ENCODE assay signal across 14 cellular contexts in genomic region chr22:48951836-48952235, GRCh38.
"Had no signal": no experiment of that assay in that cellular context is flagged by ENCODE, and none has a peak within 500 bp of the region (broad histone marks: within the 10 kb centered on the region; RNA-seq: fewer than 3 reads in every experiment).

No MANE protein-coding gene starts in this region.

- H3K4me2 ChIP-seq: hepatocyte, SK-N-SH had no signal

- H3K36me3 ChIP-seq: left ventricle myocardium inferior, suprapubic skin, upper lobe of left lung had no signal

- H3K27ac ChIP-seq: hepatocyte, left ventricle myocardium inferior, suprapubic skin, upper lobe of left lung had no signal

- H3K27ac Mint-ChIP-seq: activated naive CD4-positive, alpha-beta T cell treated with anti-CD3 and anti-CD28 coated beads for 36 hours; nephron progenitor cell had no signal

- H3K9me3 Mint-ChIP-seq: activated naive CD4-positive, alpha-beta T cell treated with anti-CD3 and anti-CD28 coated beads for 36 hours; nephron progenitor cell had no signal

- H2AFZ ChIP-seq: hepatocyte had no signal

- H3K27me3 ChIP-seq: hepatocyte, upper lobe of left lung had no signal

- H3K79me2 ChIP-seq: hepatocyte had no signal

- H3K4me1 ChIP-seq: left ventricle myocardium inferior, upper lobe of left lung had no signal

- DNase-seq: activated CD4-positive, alpha-beta T cell treated with anti-CD3 and anti-CD28 coated beads for 1 hour; activated CD4-positive, alpha-beta T cell treated with anti-CD3 and anti-CD28 coated beads, Interleukin-2, amount 50 U/mL, for 48 hours; activated naive CD4-positive, alpha-beta T cell treated with anti-CD3 and anti-CD28 coated beads for 36 hours; left ventricle myocardium inferior; mesendoderm; nephron progenitor cell; SK-N-SH; stimulated activated CD4-positive, alpha-beta T cell treated with anti-CD3 and anti-CD28 coated beads, Interleukin-4, amount 100 ng/mL, for 24 hours; stimulated activated naive CD8-positive, alpha-beta T cell treated with anti-CD3 and anti-CD28 coated beads, Interleukin-15, Interleukin-2, amounts not matched to agents 100 U/mL and 50 U/mL, for 24 hours; T-helper 1 cell; T1000 had no signal

- H3K4me3 Mint-ChIP-seq: activated naive CD4-positive, alpha-beta T cell treated with anti-CD3 and anti-CD28 coated beads for 36 hours; nephron progenitor cell had no signal

- H3K9me3 ChIP-seq: left ventricle myocardium inferior, SK-N-SH, suprapubic skin, upper lobe of left lung had no signal

- H3K4me3 ChIP-seq: hepatocyte, left ventricle myocardium inferior, suprapubic skin, upper lobe of left lung had no signal

- H3K9ac ChIP-seq: SK-N-SH had no signal
